In the genomic region with DNA sequence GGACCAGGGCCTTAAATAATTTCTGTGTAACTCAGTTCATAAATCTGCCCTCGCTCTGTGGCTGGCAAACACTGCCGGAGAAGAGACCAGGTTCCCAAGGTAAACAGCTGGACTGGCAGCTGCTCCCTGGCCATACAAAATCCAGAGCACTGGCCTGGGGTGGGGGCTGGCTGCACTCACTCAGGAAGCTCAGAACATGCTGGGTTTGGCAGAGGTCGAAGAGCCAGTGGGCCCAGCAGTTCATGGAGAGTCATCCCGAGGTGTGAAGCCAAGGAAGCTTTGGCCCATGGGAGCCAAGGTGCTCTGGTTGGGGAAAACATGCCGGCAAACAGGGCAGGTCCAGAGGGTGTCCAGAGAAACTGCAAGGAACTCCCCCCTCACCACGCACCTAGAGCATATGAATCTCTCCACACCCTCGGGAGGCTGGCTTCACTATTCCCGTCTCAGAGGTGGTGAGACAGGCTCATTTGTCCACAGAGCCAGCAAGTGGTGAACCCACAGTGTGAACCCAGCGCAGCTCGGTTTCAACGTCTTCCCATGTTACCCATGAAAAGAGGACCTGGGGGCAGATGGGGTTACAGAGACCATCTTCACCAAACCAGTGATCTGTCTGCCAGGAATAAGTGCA, we compare ENCODE assay signal across 19 cellular contexts.
A peak's percentile ranks its signal among the peaks of the same experiment; 100 is the strongest.
DNase-seq lines count a peak whose midpoint lies in the region; ATAC-seq and TF ChIP-seq lines count a peak whose summit lies in the region.
"Had no signal": no experiment of that assay in that cellular context is flagged by ENCODE, and none has a peak within 500 bp of the region (broad histone marks: within the 10 kb centered on the region; RNA-seq: fewer than 3 reads in every experiment).

No MANE protein-coding gene starts in this region.

- H3K36me3 Mint-ChIP-seq in activated T-cell treated with anti-CD3 and anti-CD28 coated beads, Interleukin-2, amount 50 U/mL, for 24 hours (ENCODE audit: low read depth): no peaks in the 10 kb centered on the region
- H3K36me3 Mint-ChIP-seq in activated naive CD8-positive, alpha-beta T cell treated with anti-CD3 and anti-CD28 coated beads, Interleukin-2, amount 50 U/mL, for 24 hours (ENCODE audit: low read depth): no peaks in the 10 kb centered on the region
- no peaks in the 10 kb centered on the region for H3K36me3 Mint-ChIP-seq in stimulated activated effector memory CD8-positive, alpha-beta T cell treated with anti-CD3 and anti-CD28 coated beads, Interleukin-12 subunit alpha, Interleukin-12 subunit beta, amount 100 ng/mL, for 72 hours
- H3K36me3 Mint-ChIP-seq: neural progenitor cell had no signal

- no peak for ATAC-seq in activated naive CD8-positive, alpha-beta T cell treated with anti-CD3 and anti-CD28 coated beads, Interleukin-2, amount 50 U/mL, for 24 hours
- ATAC-seq in stimulated activated effector memory CD8-positive, alpha-beta T cell treated with anti-CD3 and anti-CD28 coated beads, Interleukin-12 subunit alpha, Interleukin-12 subunit beta, amount 100 ng/mL, for 72 hours: no peak
- ATAC-seq: activated CD4-positive, CD25-positive, alpha-beta regulatory T cell treated with anti-CD3 and anti-CD28 coated beads, Interleukin-2, amount 50 U/mL, for 24 hours; gastrocnemius medialis; left cardiac atrium; T-helper 17 cell had no signal

- no peaks in the 10 kb centered on the region for H3K36me3 ChIP-seq in Loucy (ENCODE audit: insufficient read depth, low read length)
- H3K36me3 ChIP-seq: breast epithelium, gastrocnemius medialis, neural progenitor cell had no signal

- H3K4me2 ChIP-seq in Loucy (ENCODE audit: low read depth, low read length, poor library complexity, severe bottlenecking): peak overlapping the region; percentile 86
- H3K4me2 ChIP-seq: neural progenitor cell had no signal

- peak overlapping the region; percentile 0 for H3K27ac Mint-ChIP-seq in activated T-cell treated with anti-CD3 and anti-CD28 coated beads, Interleukin-2, amount 50 U/mL, for 24 hours
- H3K27ac Mint-ChIP-seq in activated naive CD8-positive, alpha-beta T cell treated with anti-CD3 and anti-CD28 coated beads, Interleukin-2, amount 50 U/mL, for 24 hours: peak overlapping the region; percentile 17
- H3K27ac Mint-ChIP-seq in stimulated activated effector memory CD8-positive, alpha-beta T cell treated with anti-CD3 and anti-CD28 coated beads, Interleukin-12 subunit alpha, Interleukin-12 subunit beta, amount 100 ng/mL, for 72 hours: no peak overlapping the region
- H3K27ac Mint-ChIP-seq: neural progenitor cell, T-helper 17 cell had no signal

- peaks cover 16% of the 10 kb centered on the region for H3F3A ChIP-seq in Loucy (ENCODE audit: low read depth)

- peak overlapping the region; percentile 40 for H3K9ac ChIP-seq in Loucy (ENCODE audit: low read depth, low read length, poor library complexity, severe bottlenecking)
- H3K9ac ChIP-seq: neural progenitor cell had no signal

- no peaks in the 10 kb centered on the region for H3K9me2 ChIP-seq in Loucy (replicated peaks; ENCODE audit: low read depth, low read length)

- no peaks in the 10 kb centered on the region for H3K27me3 ChIP-seq in Loucy (ENCODE audit: insufficient read depth, low read length, poor library complexity, severe bottlenecking)
- H3K27me3 ChIP-seq: gastrocnemius medialis, neural progenitor cell had no signal

- DNase-seq in activated T-cell treated with anti-CD3 and anti-CD28 coated beads, Interleukin-2, amount 50 U/mL, for 24 hours: no peak
- no peak for DNase-seq in activated T-cell treated with anti-CD3 and anti-CD28 coated beads, Interleukin-2, amount 50 U/mL, for 1 hour
- peak; percentile 0 for DNase-seq in activated naive CD8-positive, alpha-beta T cell treated with anti-CD3 and anti-CD28 coated beads, Interleukin-2, amount 50 U/mL, for 24 hours
- no peak for DNase-seq in stimulated activated effector memory CD8-positive, alpha-beta T cell treated with anti-CD3 and anti-CD28 coated beads, Interleukin-12 subunit alpha, Interleukin-12 subunit beta, amount 100 ng/mL, for 72 hours (ENCODE audit: low spot score in 2 of 2)
- DNase-seq in nucleus accumbens (lab: John Stamatoyannopoulos, UW) (no peak), SIG-M5 (lab: John Stamatoyannopoulos, UW) (no peak), NCI-H187 (lab: John Stamatoyannopoulos, UW) (no peak)
- DNase-seq: EL; left cardiac atrium; NCI-H1436 treated with DMSO at 0.1 percent for 48 hours; Right ventricle myocardium superior; stimulated activated naive CD4-positive, alpha-beta T cell treated with Interleukin-2 at 50 U/mL for 16 hours; T-helper 17 cell had no signal

- H3K9me3 Mint-ChIP-seq in activated T-cell treated with anti-CD3 and anti-CD28 coated beads, Interleukin-2, amount 50 U/mL, for 24 hours: peaks cover under 1% of the 10 kb centered on the region
- no peaks in the 10 kb centered on the region for H3K9me3 Mint-ChIP-seq in activated naive CD8-positive, alpha-beta T cell treated with anti-CD3 and anti-CD28 coated beads, Interleukin-2, amount 50 U/mL, for 24 hours
- H3K9me3 Mint-ChIP-seq in stimulated activated effector memory CD8-positive, alpha-beta T cell treated with anti-CD3 and anti-CD28 coated beads, Interleukin-12 subunit alpha, Interleukin-12 subunit beta, amount 100 ng/mL, for 72 hours: no peaks in the 10 kb centered on the region
- H3K9me3 Mint-ChIP-seq: neural progenitor cell had no signal

- TF ChIP-seq CTCF in Loucy (conservative IDR thresholded peaks at IDR 0.05; ENCODE audit: low read length): no peak

- H3K4me1 Mint-ChIP-seq in activated T-cell treated with anti-CD3 and anti-CD28 coated beads, Interleukin-2, amount 50 U/mL, for 24 hours (ENCODE audit: low read depth): peaks cover 20% of the 10 kb centered on the region
- peaks cover 14% of the 10 kb centered on the region for H3K4me1 Mint-ChIP-seq in activated naive CD8-positive, alpha-beta T cell treated with anti-CD3 and anti-CD28 coated beads, Interleukin-2, amount 50 U/mL, for 24 hours
- H3K4me1 Mint-ChIP-seq in stimulated activated effector memory CD8-positive, alpha-beta T cell treated with anti-CD3 and anti-CD28 coated beads, Interleukin-12 subunit alpha, Interleukin-12 subunit beta, amount 100 ng/mL, for 72 hours: peaks cover 19% of the 10 kb centered on the region

- H3K4me3 Mint-ChIP-seq in activated T-cell treated with anti-CD3 and anti-CD28 coated beads, Interleukin-2, amount 50 U/mL, for 24 hours: no peak overlapping the region
- H3K4me3 Mint-ChIP-seq in activated naive CD8-positive, alpha-beta T cell treated with anti-CD3 and anti-CD28 coated beads, Interleukin-2, amount 50 U/mL, for 24 hours: no peak overlapping the region
- peak overlapping the region; percentile 45 for H3K4me3 Mint-ChIP-seq in stimulated activated effector memory CD8-positive, alpha-beta T cell treated with anti-CD3 and anti-CD28 coated beads, Interleukin-12 subunit alpha, Interleukin-12 subunit beta, amount 100 ng/mL, for 72 hours
- H3K4me3 Mint-ChIP-seq: neural progenitor cell had no signal

- H4K20me1 ChIP-seq in Loucy (ENCODE audit: insufficient read depth, low read length, poor library complexity, severe bottlenecking): no peaks in the 10 kb centered on the region

- H2AFZ ChIP-seq in Loucy (ENCODE audit: low read length): no peak overlapping the region
- H2AFZ ChIP-seq: neural progenitor cell had no signal

- no peaks in the 10 kb centered on the region for H3K9me3 ChIP-seq in Loucy (ENCODE audit: insufficient read depth, low read depth, low read length)
- H3K9me3 ChIP-seq: breast epithelium, Caco-2, gastrocnemius medialis had no signal

- H3K4me3 ChIP-seq in Loucy (ENCODE audit: low read length, poor library complexity, severe bottlenecking): no peak overlapping the region
- H3K4me3 ChIP-seq: breast epithelium, gastrocnemius medialis, neural progenitor cell had no signal

- H3K4me1 ChIP-seq in Loucy (ENCODE audit: insufficient read depth, low read length, poor library complexity, severe bottlenecking): peaks cover 69% of the 10 kb centered on the region
- H3K4me1 ChIP-seq: breast epithelium, Caco-2, gastrocnemius medialis had no signal

- peaks cover 20% of the 10 kb centered on the region for H3K27me3 Mint-ChIP-seq in activated T-cell treated with anti-CD3 and anti-CD28 coated beads, Interleukin-2, amount 50 U/mL, for 24 hours
- H3K27me3 Mint-ChIP-seq in activated naive CD8-positive, alpha-beta T cell treated with anti-CD3 and anti-CD28 coated beads, Interleukin-2, amount 50 U/mL, for 24 hours: peaks cover 21% of the 10 kb centered on the region

- H3K79me2 ChIP-seq in Loucy (ENCODE audit: insufficient read depth, low read length): no peaks in the 10 kb centered on the region
